In genomic region chr17:45127583-45128300, GRCh38 we compare ENCODE assay signal across 9 cellular contexts. TPM values are rescaled to one million over a fixed set of nuclear protein-coding genes. Genes with fewer than 3 reads are reported as not detected.
DNase-seq lines count a peak whose midpoint lies in the region; ATAC-seq and TF ChIP-seq lines count a peak whose summit lies in the region.
"Had no signal": no experiment of that assay in that cellular context is flagged by ENCODE, and none has a peak within 500 bp of the region (broad histone marks: within the 10 kb centered on the region; RNA-seq: fewer than 3 reads in every experiment).

No MANE protein-coding gene starts in this region.

- peaks cover 17% of the 10 kb centered on the region for H3K36me3 Mint-ChIP-seq in MCF 10A (ENCODE audit: insufficient read depth, unreplicated experiment)
- no peaks in the 10 kb centered on the region for H3K36me3 Mint-ChIP-seq in CD4-positive, alpha-beta memory T cell

- H3K27ac Mint-ChIP-seq in MCF 10A (ENCODE audit: low read depth, unreplicated experiment) = peak overlapping the region; percentile 47
- no peak overlapping the region for H3K27ac Mint-ChIP-seq in CD4-positive, alpha-beta memory T cell

- DNase-seq in MCF 10A (ENCODE audit: unreplicated experiment) (peak; percentile 40), kidney tubule cell (ENCODE audit: low spot score) (peak; percentile 64), SIG-M5 (lab: John Stamatoyannopoulos, UW) (no peak)
- no peak for DNase-seq in CD4-positive, alpha-beta memory T cell
- DNase-seq: posterior cingulate gyrus had no signal

- no peaks in the 10 kb centered on the region for H3K9me3 ChIP-seq in HUES48 (ENCODE audit: control insufficient read depth, insufficient read depth, low read length)
- H3K9me3 ChIP-seq in CD4-positive, alpha-beta memory T cell (ENCODE audit: control insufficient read depth in 1 of 2, low read length in 2 of 2) = no peaks in the 10 kb centered on the region

- H3K27me3 ChIP-seq in HUES48 (ENCODE audit: control insufficient read depth, insufficient read depth, low read length) = no peaks in the 10 kb centered on the region; the same call in 1 of the 2 replicates
- no peaks in the 10 kb centered on the region for H3K27me3 ChIP-seq in CD4-positive, alpha-beta memory T cell (ENCODE audit: insufficient read depth, low read length)

- BruUV-seq in MCF 10A (replicated peaks; lab: Mats Ljungman, UMichigan) = no TSS peak

- H3K4me3 Mint-ChIP-seq in MCF 10A (ENCODE audit: unreplicated experiment) = peak overlapping the region; percentile 63
- H3K4me3 Mint-ChIP-seq in CD4-positive, alpha-beta memory T cell = peak overlapping the region in 1 of 8 donors; percentile 1

- H3K27ac ChIP-seq in HUES48 (ENCODE audit: low read depth, low read length) (peak overlapping the region; percentile 34), temporal lobe (ENCODE audit: low read depth, low read length) (peak overlapping the region; percentile 30)
- no peak overlapping the region for H3K27ac ChIP-seq in CD4-positive, alpha-beta memory T cell (ENCODE audit: low read depth, low read length)

- peaks cover 51% of the 10 kb centered on the region for H3K4me1 Mint-ChIP-seq in MCF 10A (ENCODE audit: insufficient read depth, unreplicated experiment)
- H3K4me1 Mint-ChIP-seq in CD4-positive, alpha-beta memory T cell = peaks cover 0 to 12% (median 1%) of the 10 kb centered on the region in 4 donors

- peak overlapping the region; percentile 5; the same call in 1 of the 2 replicates for H3K9ac ChIP-seq in HUES48 (ENCODE audit: low read depth, low read length)

- no peak for ATAC-seq in GM18867 (IDR thresholded peaks at IDR 0.05; ENCODE audit: unreplicated experiment)
- no peak for ATAC-seq in GM18870 (IDR thresholded peaks at IDR 0.05; ENCODE audit: unreplicated experiment)

- TF ChIP-seq CTCF in MCF 10A (IDR thresholded peaks at IDR 0.05; ENCODE audit: unreplicated experiment) = no peak

- H3K4me3 ChIP-seq in HUES48 (ENCODE audit: low read depth, low read length) = no peak overlapping the region
- no peak overlapping the region for H3K4me3 ChIP-seq in CD4-positive, alpha-beta memory T cell (ENCODE audit: low read length in 2 of 2)

- no peaks in the 10 kb centered on the region for H3K36me3 ChIP-seq in HUES48 (ENCODE audit: control insufficient read depth, insufficient read depth, low read length)
- no peaks in the 10 kb centered on the region for H3K36me3 ChIP-seq in CD4-positive, alpha-beta memory T cell (ENCODE audit: insufficient read depth, low read length)

- H3K4me1 ChIP-seq in HUES48 (ENCODE audit: control insufficient read depth, insufficient read depth, low read length) = peaks cover 17% of the 10 kb centered on the region; the same call in 1 of the 2 replicates
- H3K4me1 ChIP-seq in CD4-positive, alpha-beta memory T cell (ENCODE audit: insufficient read depth, low read length) = peaks cover 11% of the 10 kb centered on the region

- POLR2A ChIA-PET in MCF 10A (lab: Yijun Ruan, JAX) = interaction anchor here (0.7 to 3.5 kb wide), 13 partner anchors 10 to 300 kb away, joined by 3 to 14 read pairs (median 7); partner anchors contain the start of genes HEXIM1, HEXIM2 and NMT1
- POLR2A ChIA-PET in CD4-positive, alpha-beta memory T cell (lab: Charles Lee; ENCODE audit: partially characterized antibody) = no interaction called here

- intact Hi-C loops in MCF 10A (cut with micrococcal nuclease) = no loop called here
- intact Hi-C loops in CD4-positive, alpha-beta memory T cell (cut with micrococcal nuclease) = no loop called here

- CTCF ChIA-PET in MCF 10A (lab: Yijun Ruan, JAX) = interaction anchor here (0.6 to 1.8 kb wide), 10 partner anchors 15 to 166 kb away, joined by 3 to 14 read pairs (median 4); no protein-coding TSS in a partner anchor
- CTCF ChIA-PET in CD4-positive, alpha-beta memory T cell (lab: Charles Lee; ENCODE audit: partially characterized antibody) = interaction anchor here (5.1 kb wide), 1 partner anchor 7 kb away, joined by 17 read pairs; the partner anchor contains the start of gene ACBD4

- H3K9me3 Mint-ChIP-seq in MCF 10A (ENCODE audit: unreplicated experiment) = no peaks in the 10 kb centered on the region
- no peaks in the 10 kb centered on the region for H3K9me3 Mint-ChIP-seq in CD4-positive, alpha-beta memory T cell

- H3K27me3 Mint-ChIP-seq in MCF 10A (ENCODE audit: insufficient read depth, unreplicated experiment) = no peaks in the 10 kb centered on the region
- H3K27me3 Mint-ChIP-seq in CD4-positive, alpha-beta memory T cell = no peaks in the 10 kb centered on the region

RNA-seq across cellular contexts. Expression of gene PLCD3, which starts 4.6 kb away (rescaled TPM):
- 54.5 and 69.7 TPM in 2 replicates for total RNA-seq in MCF 10A (2022)
- total RNA-seq in temporal lobe = 3.9 TPM
- 1 to 10 TPM; 3.8 to 6.0 TPM for total RNA-seq in CD4-positive, alpha-beta memory T cell
- under 1 TPM; 0.30 to 0.80 TPM for polyA plus RNA-seq in CD4-positive, alpha-beta memory T cell

RNA-seq across cellular contexts. Expression of gene ACBD4, which starts 7.7 kb away (rescaled TPM):
- 7.2 and 7.8 TPM in 2 replicates for total RNA-seq in MCF 10A (2022)
- 4.2 TPM for total RNA-seq in temporal lobe
- 10 to 100 TPM; 41.9 to 48.1 TPM for total RNA-seq in CD4-positive, alpha-beta memory T cell
- 10 to 100 TPM; 10.3 to 10.5 TPM for polyA plus RNA-seq in CD4-positive, alpha-beta memory T cell

RNA-seq across cellular contexts. Expression of gene HEXIM1, which starts 20.5 kb away (rescaled TPM):
- total RNA-seq in MCF 10A (2022) (22.5 and 26.7 TPM in 2 replicates), temporal lobe (8.1 TPM)
- 10 to 100 TPM; 28.8 to 30.8 TPM for total RNA-seq in CD4-positive, alpha-beta memory T cell
- polyA plus RNA-seq in CD4-positive, alpha-beta memory T cell = 1 to 10 TPM; 2.8 to 5.9 TPM

RNA-seq across cellular contexts. Expression of gene HEXIM2, which starts 33.9 kb away (rescaled TPM):
- total RNA-seq in MCF 10A (2022) (5.1 and 7.7 TPM in 2 replicates), temporal lobe (8.4 TPM)
- 1 to 10 TPM; 2.7 to 5.1 TPM for total RNA-seq in CD4-positive, alpha-beta memory T cell
- 1 to 10 TPM; 2.7 to 2.8 TPM for polyA plus RNA-seq in CD4-positive, alpha-beta memory T cell

Comparison
In these comparisons a context has a peak if more than half of its experiments do, and no peak if none do; other contexts are left out.
1. DNase-seq: peak in MCF 10A (single experiment) and kidney tubule cell (single experiment); none in CD4-positive, alpha-beta memory T cell (0 of 5) and SIG-M5 (single experiment).